In genomic region chr5:64670277-64670676, GRCh38 we compare ENCODE assay signal across 38 cellular contexts. TPM values are rescaled to one million over a fixed set of nuclear protein-coding genes. Genes with fewer than 3 reads are reported as not detected.
"Had no signal": no experiment of that assay in that cellular context is flagged by ENCODE, and none has a peak within 500 bp of the region (broad histone marks: within the 10 kb centered on the region; RNA-seq: fewer than 3 reads in every experiment).

No MANE protein-coding gene starts in this region.

- DNase-seq: activated effector memory CD4-positive, alpha-beta T cell treated with anti-CD3 and anti-CD28 coated beads, Interleukin-2, amount 50 U/mL, for 16 hours; activated effector memory CD4-positive, alpha-beta T cell treated with Interleukin-2 at 50 U/mL for 16 hours; activated gamma-delta T cell; activated gamma-delta T cell treated with Interleukin-2 at 50 U/mL for 16 hours; activated naive CD4-positive, alpha-beta T cell; activated naive CD4-positive, alpha-beta T cell treated with anti-CD3 and anti-CD28 coated beads for 36 hours; activated naive CD4-positive, alpha-beta T cell treated with anti-CD3 and anti-CD28 coated beads, Interleukin-2, amount 10 ng/mL, durations not matched to agents 7 days and 5 days; activated naive CD4-positive, alpha-beta T cell treated with anti-CD3 and anti-CD28 coated beads, Interleukin-2, amount 50 U/mL, for 16 hours; activated naive CD4-positive, alpha-beta T cell treated with Interleukin-2 at 50 U/mL for 16 hours; activated naive CD8-positive, alpha-beta T cell treated with anti-CD3 and anti-CD28 coated beads for 36 hours; activated naive CD8-positive, alpha-beta T cell treated with anti-CD3 and anti-CD28 coated beads, Interleukin-2, amount 10 ng/mL, durations not matched to agents 7 days and 5 days; activated naive CD8-positive, alpha-beta T cell treated with anti-CD3 and anti-CD28 coated beads, Interleukin-2, amount 50 U/mL, for 24 hours; activated T-cell treated with anti-CD3 and anti-CD28 coated beads, Interleukin-2, amount 50 U/mL, for 24 hours; activated T-cell treated with anti-CD3 and anti-CD28 coated beads, Interleukin-2, amount 50 U/mL, for 4 hours; activated T-cell treated with anti-CD3 and anti-CD28 coated beads, Interleukin-2, amount 50 U/mL, for 48 hours; activated T-cell treated with anti-CD3 and anti-CD28 coated beads, Interleukin-2, amount 50 U/mL, for 72 hours; adrenal gland; amniotic stem cell; amygdala; anterior cingulate cortex; aorta; body of pancreas; brain microvascular endothelial cell; caudate nucleus; central memory CD4-positive, alpha-beta T cell; cerebellar nuclear complex had no signal

- H3K36me3 ChIP-seq: adrenal gland, ascending aorta, brain microvascular endothelial cell, breast epithelium, cardiac muscle cell had no signal

- H3K27ac ChIP-seq: adrenal gland, ascending aorta, body of pancreas, brain microvascular endothelial cell, breast epithelium, cardiac muscle cell had no signal

- H3K4me3 ChIP-seq: adrenal gland, ascending aorta, body of pancreas, breast epithelium, cardiac muscle cell had no signal

- ATAC-seq: activated naive CD4-positive, alpha-beta T cell treated with anti-CD3 and anti-CD28 coated beads, Interleukin-2, amount 50 U/mL, for 72 hours; activated naive CD8-positive, alpha-beta T cell treated with anti-CD3 and anti-CD28 coated beads, Interleukin-2, amount 50 U/mL, for 24 hours; activated T-cell treated with anti-CD3 and anti-CD28 coated beads, Interleukin-2, amount 50 U/mL, for 4 hours; activated T-cell treated with anti-CD3 and anti-CD28 coated beads, Interleukin-2, amount 50 U/mL, for 72 hours; activated T-helper 17 cell treated with anti-CD3 and anti-CD28 coated beads, Interleukin-2, amount 50 U/mL, for 72 hours; body of pancreas had no signal

- H3K27me3 ChIP-seq: adrenal gland, ascending aorta, body of pancreas, brain microvascular endothelial cell, breast epithelium, cardiac muscle cell had no signal

- H3K4me1 ChIP-seq: adrenal gland, ascending aorta, breast epithelium had no signal

- H3K9me3 ChIP-seq: adrenal gland, ascending aorta, body of pancreas, breast epithelium had no signal

RNA-seq across cellular contexts. Expression of gene SHISAL2B, which starts 20.0 kb away (rescaled TPM):
- total RNA-seq: activated naive CD4-positive, alpha-beta T cell treated with anti-CD3 and anti-CD28 coated beads for 36 hours; activated naive CD4-positive, alpha-beta T cell treated with anti-CD3 and anti-CD28 coated beads, Interleukin-2, amount 50 U/mL, for 72 hours; activated naive CD8-positive, alpha-beta T cell treated with anti-CD3 and anti-CD28 coated beads for 36 hours; activated naive CD8-positive, alpha-beta T cell treated with anti-CD3 and anti-CD28 coated beads, Interleukin-2, amount 10 ng/mL, durations not matched to agents 7 days and 5 days; activated T-cell treated with anti-CD3 and anti-CD28 coated beads, Interleukin-2, amount 50 U/mL, for 4 hours; activated T-cell treated with anti-CD3 and anti-CD28 coated beads, Interleukin-2, amount 50 U/mL, for 72 hours; activated T-helper 1 cell treated with anti-CD3 and anti-CD28 coated beads, Interleukin-12 subunit alpha, Interleukin-12 subunit beta, Interleukin-2, Interleukin-4 antibody, amounts not matched to agents 30 ng/mL and 10 ng/mL and 1 ng/mL, durations not matched to agents 14 hours and 24 hours and 36 hours; activated T-helper 17 cell treated with anti-CD3 and anti-CD28 coated beads, Interleukin-2, amount 50 U/mL, for 72 hours; activated T-helper 2 cell treated with anti-CD3 and anti-CD28 coated beads, Interferon-gamma antibody, Interleukin-2, Interleukin-4, amounts not matched to agents 10 μg/mL and 5 μg/mL and 100 μg/mL, durations not matched to agents 14 hours and 24 hours and 36 hours; adrenal gland; aorta; ascending aorta; astrocyte; breast epithelium; bronchial epithelial cell; cardiac muscle cell; cardiac septum; cerebellum; chondrocyte had no signal
